ENCODE assay signal across 8 cellular contexts in the genomic region with DNA sequence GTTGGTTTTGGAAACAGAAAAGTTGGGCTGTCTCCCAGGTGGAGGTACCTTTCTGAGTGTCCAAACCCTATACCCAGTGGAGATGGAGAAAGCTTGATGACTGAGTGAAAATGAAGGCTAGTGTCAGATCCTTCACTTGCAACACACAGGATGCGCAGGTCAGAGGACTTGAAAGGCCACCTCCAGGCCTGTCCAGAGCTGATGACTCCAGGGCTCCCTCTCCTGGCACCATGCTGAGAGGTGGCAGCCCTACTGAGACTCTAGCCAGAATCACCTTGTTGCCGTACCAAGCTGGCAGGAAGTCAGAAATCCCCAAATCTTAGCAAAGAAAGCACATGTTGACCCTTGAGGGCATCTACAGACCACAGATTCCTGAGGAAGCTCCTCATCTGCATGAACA. TPM values are rescaled to one million over a fixed set of nuclear protein-coding genes. Genes with fewer than 3 reads are reported as not detected.
DNase-seq lines count a peak whose midpoint lies in the region; ATAC-seq and TF ChIP-seq lines count a peak whose summit lies in the region.

No MANE protein-coding gene starts in this region.

- intact Hi-C loops in right lobe of liver (cut with DNase I), result no loop called here

- DNase-seq in DMS53 treated with DMSO at 0.1 percent for 48 hours (lab: John Stamatoyannopoulos, UW; ENCODE audit: unreplicated experiment), result peak; percentile 80
- peak in 1 of 2 experiments; percentile 51 for DNase-seq in HL-60 (ENCODE audit: low read depth in 1 of 2, low spot score in 1 of 2)
- peak; percentile 41 to 54 for DNase-seq in activated CD4-positive, alpha-beta T cell treated with anti-CD3 and anti-CD28 coated beads, Interleukin-2, amount 50 U/mL, for 48 hours
- peak; percentile 71 to 74 (median 71) for DNase-seq in right lobe of liver
- no peak for DNase-seq in DMS114 treated with DMSO at 0.1 percent for 48 hours (lab: John Stamatoyannopoulos, UW; ENCODE audit: unreplicated experiment)

- no peak for TF ChIP-seq POLR2A in right lobe of liver (IDR thresholded peaks at IDR 0.05)

- H3K4me1 ChIP-seq in right lobe of liver, result peaks cover 0 to 4% (median 0%) of the 10 kb centered on the region in 4 donors

- no peak overlapping the region for H3K4me3 ChIP-seq in HL-60 (replicated peaks; ENCODE audit: insufficient read depth, low read length)
- no peak overlapping the region for H3K4me3 ChIP-seq in right lobe of liver

- H3K27ac ChIP-seq in HL-60 (replicated peaks) (no peak overlapping the region), right lobe of liver (no peak overlapping the region)

- peak; percentile 81 to 91 (median 85) for ATAC-seq in right lobe of liver
- no peak for ATAC-seq in GM21447 (IDR thresholded peaks at IDR 0.05; ENCODE audit: unreplicated experiment)
- no peak for ATAC-seq in HG03097 (IDR thresholded peaks at IDR 0.05; ENCODE audit: low FRiP score, unreplicated experiment)
- no peak for ATAC-seq in GM21529 (IDR thresholded peaks at IDR 0.05; ENCODE audit: unreplicated experiment)

- H3K27me3 ChIP-seq in HL-60 (ENCODE audit: insufficient read depth, poor library complexity, severe bottlenecking) (peaks cover 31% of the 10 kb centered on the region), right lobe of liver (no peaks in the 10 kb centered on the region)

- peak; percentile 74 for TF ChIP-seq CTCF in HL-60 (IDR thresholded peaks at IDR 0.05; ENCODE audit: insufficient read depth, low read length)
- TF ChIP-seq CTCF in right lobe of liver (IDR thresholded peaks at IDR 0.05), result peak; percentile 38 to 65 (median 58)

- no peaks in the 10 kb centered on the region for H3K36me3 ChIP-seq in right lobe of liver

- WGBS in right lobe of liver (ENCODE audit: insufficient coverage, low coverage, low lambda C conversion rate, missing lambda C conversion rate), result 11% methylated on average over 1 of the region's 2 CpGs

- no peaks in the 10 kb centered on the region for H3K9me3 ChIP-seq in right lobe of liver

RNA-seq across cellular contexts. Expression of a gene that starts 16.4 kb away (rescaled TPM):
- not detected for total RNA-seq in right lobe of liver

RNA-seq across cellular contexts. Expression of a gene that starts 45.4 kb away (rescaled TPM):
- total RNA-seq in right lobe of liver, result not detected

Comparison
In these comparisons a context has a peak if more than half of its experiments do, and no peak if none do; other contexts are left out.
1. ATAC-seq: peak in right lobe of liver (4 of 4); none in GM21447 (single experiment), HG03097 (single experiment) and GM21529 (single experiment).